19 cellular contexts compared by ENCODE assay signal in the genomic region with DNA sequence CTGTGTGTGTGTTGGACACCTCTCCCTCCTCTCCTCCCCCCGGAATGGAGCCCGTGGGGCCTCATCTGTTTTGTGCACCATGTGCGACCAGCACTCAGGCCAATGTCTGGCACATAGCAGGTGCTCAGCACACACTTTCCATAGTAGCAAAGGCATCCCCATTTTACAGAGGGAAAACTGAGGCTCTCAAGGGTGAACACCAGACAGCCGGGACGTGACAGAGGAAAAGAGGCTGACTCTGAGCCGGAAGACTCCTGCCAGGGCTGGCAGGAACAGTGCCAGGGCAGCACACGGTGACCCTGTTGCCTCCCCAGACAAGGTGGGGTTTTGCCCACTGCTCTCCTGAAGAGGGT. TPM values are rescaled to one million over a fixed set of nuclear protein-coding genes. Genes with fewer than 3 reads are reported as not detected.
DNase-seq lines count a peak whose midpoint lies in the region; ATAC-seq, FAIRE-seq and TF ChIP-seq lines count a peak whose summit lies in the region.
"Had no signal": no experiment of that assay in that cellular context is flagged by ENCODE, and none has a peak within 500 bp of the region (broad histone marks: within the 10 kb centered on the region; RNA-seq: fewer than 3 reads in every experiment).

No MANE protein-coding gene starts in this region.

- peaks cover 11% of the 10 kb centered on the region for H3K4me1 Mint-ChIP-seq in endothelial cell (ENCODE audit: unreplicated experiment)
- peaks cover 6% of the 10 kb centered on the region for H3K4me1 Mint-ChIP-seq in activated CD4-positive, alpha-beta memory T cell treated with anti-CD3 and anti-CD28 coated beads, Interleukin-2, amount 10 ng/mL, durations not matched to agents 7 days and 5 days

- peak overlapping the region; percentile 83 for H3K4me3 Mint-ChIP-seq in endothelial cell (ENCODE audit: unreplicated experiment)
- no peak overlapping the region for H3K4me3 Mint-ChIP-seq in activated CD4-positive, alpha-beta memory T cell treated with anti-CD3 and anti-CD28 coated beads, Interleukin-2, amount 10 ng/mL, durations not matched to agents 7 days and 5 days

- H3K4me1 ChIP-seq in BLaER1 (peaks cover 73% of the 10 kb centered on the region), HEK293 (ENCODE audit: control insufficient read depth, insufficient read depth, low read length) (peaks cover 5% of the 10 kb centered on the region), pancreas (peaks cover 44 to 76% (median 63%) of the 10 kb centered on the region in 3 donors)

- H3K36me3 ChIP-seq in BLaER1: 0 out of 2 replicates have a peak, but pooled peaks cover 4% of the 10 kb centered on the region
- H3K36me3 ChIP-seq in HEK293 (ENCODE audit: control insufficient read depth in 2 of 2, insufficient read depth in 1 of 2, low read length in 2 of 2): peaks cover 0 to 2% of the 10 kb centered on the region in 2 experiments; a peak in 1 of 3 replicates
- no peaks in the 10 kb centered on the region for H3K36me3 ChIP-seq in pancreas
- H3K36me3 ChIP-seq: ascending aorta, thoracic aorta had no signal

- no peak for DNase-seq in endothelial cell (ENCODE audit: low spot score)
- DNase-seq in pancreas: peak in 1 of 6 donors; percentile 28
- DNase-seq in NAMALWA (ENCODE audit: low spot score): no peak
- DNase-seq in NCI-H1105 (lab: John Stamatoyannopoulos, UW): no peak
- DNase-seq in occipital lobe (lab: John Stamatoyannopoulos, UW): no peak
- DNase-seq in activated CD4-positive, alpha-beta memory T cell treated with anti-CD3 and anti-CD28 coated beads, Interleukin-2, amount 10 ng/mL, durations not matched to agents 7 days and 5 days: no peak
- DNase-seq: effector memory CD4-positive, alpha-beta T cell; NCI-H1048; NCI-H2107; NCI-H510A treated with DMSO at 0.1 percent for 48 hours; retina; T-helper 1 cell had no signal

- peaks cover 25% of the 10 kb centered on the region for H4K20me1 ChIP-seq in BLaER1

- CTCF ChIA-PET in HEK293 (lab: Yijun Ruan, JAX): interaction anchor here (1.1 to 3.9 kb wide), 2 partner anchors 17 to 203 kb away, joined by 5 to 19 read pairs; no protein-coding TSS in a partner anchor
- CTCF ChIA-PET in activated CD4-positive, alpha-beta memory T cell treated with anti-CD3 and anti-CD28 coated beads, Interleukin-2, amount 10 ng/mL, durations not matched to agents 7 days and 5 days (lab: Charles Lee): interaction anchor here (0.9 kb wide), 1 partner anchor 17 kb away, joined by 3 read pairs; no protein-coding TSS in a partner anchor

- H3K9me3 ChIP-seq in BLaER1 (no peaks in the 10 kb centered on the region), HEK293 (ENCODE audit: control insufficient read depth, insufficient read depth, low read depth, low read length) (no peaks in the 10 kb centered on the region), pancreas (no peaks in the 10 kb centered on the region)
- H3K9me3 ChIP-seq: ascending aorta, thoracic aorta had no signal

- H3K27me3 ChIP-seq in BLaER1 (no peaks in the 10 kb centered on the region), pancreas (no peaks in the 10 kb centered on the region)
- H3K27me3 ChIP-seq: ascending aorta had no signal

- POLR2A ChIA-PET in HEK293 (lab: Yijun Ruan, JAX): interaction anchor here (0.8 to 3.6 kb wide), 2 partner anchors 14 to 39 kb away, joined by 3 to 22 read pairs; no protein-coding TSS in a partner anchor
- POLR2A ChIA-PET in activated CD4-positive, alpha-beta memory T cell treated with anti-CD3 and anti-CD28 coated beads, Interleukin-2, amount 10 ng/mL, durations not matched to agents 7 days and 5 days (lab: Charles Lee): interaction anchor here (1.3 kb wide), 1 partner anchor 39 kb away, joined by 6 read pairs; no protein-coding TSS in a partner anchor

- H3K9ac ChIP-seq in BLaER1: no peak overlapping the region
- H3K9ac ChIP-seq: KMS-11 had no signal

- FAIRE-seq in pancreas (lab: Jason Lieb, UNC): no peak

- intact Hi-C loops in pancreas (cut with DNase I): no loop called here

- peaks cover 2% of the 10 kb centered on the region for H3K36me3 Mint-ChIP-seq in endothelial cell (ENCODE audit: low read depth, unreplicated experiment)
- no peaks in the 10 kb centered on the region for H3K36me3 Mint-ChIP-seq in activated CD4-positive, alpha-beta memory T cell treated with anti-CD3 and anti-CD28 coated beads, Interleukin-2, amount 10 ng/mL, durations not matched to agents 7 days and 5 days (ENCODE audit: low read depth)

- H3K27ac Mint-ChIP-seq in endothelial cell (ENCODE audit: unreplicated experiment): peak overlapping the region; percentile 61
- H3K27ac Mint-ChIP-seq in activated CD4-positive, alpha-beta memory T cell treated with anti-CD3 and anti-CD28 coated beads, Interleukin-2, amount 10 ng/mL, durations not matched to agents 7 days and 5 days: no peak overlapping the region

- peak overlapping the region; percentile 28; the same call in 1 of the 2 replicates for H3K4me2 ChIP-seq in BLaER1
- H3K4me2 ChIP-seq: KMS-11 had no signal

- H3K27ac ChIP-seq in BLaER1: no peak overlapping the region
- H3K27ac ChIP-seq in HEK293 (ENCODE audit: extremely low read depth, low read depth, low read length): no peak overlapping the region
- H3K27ac ChIP-seq in pancreas: peak overlapping the region; percentile 80 to 95 (median 88)
- H3K27ac ChIP-seq: KMS-11, thoracic aorta had no signal

- 58 to 60% methylated on average over 6 to 7 of the region's 7 CpGs for WGBS in pancreas, 2 donors

- H3K27me3 Mint-ChIP-seq in endothelial cell (ENCODE audit: unreplicated experiment): peaks cover 21% of the 10 kb centered on the region
- H3K27me3 Mint-ChIP-seq in activated CD4-positive, alpha-beta memory T cell treated with anti-CD3 and anti-CD28 coated beads, Interleukin-2, amount 10 ng/mL, durations not matched to agents 7 days and 5 days: peaks cover 11% of the 10 kb centered on the region

- TF ChIP-seq CTCF in HEK293 (tag by site-specific recombination; IDR thresholded peaks at IDR 0.05) (no peak), endothelial cell (IDR thresholded peaks at IDR 0.05; ENCODE audit: unreplicated experiment) (no peak), pancreas (IDR thresholded peaks at IDR 0.05) (no peak)

- H3K4me3 ChIP-seq in BLaER1 (no peak overlapping the region), HEK293 (ENCODE audit: low read depth, low read length) (no peak overlapping the region), pancreas (no peak overlapping the region)
- H3K4me3 ChIP-seq: ascending aorta, thoracic aorta had no signal

- H3K9me3 Mint-ChIP-seq in endothelial cell (ENCODE audit: unreplicated experiment): no peaks in the 10 kb centered on the region
- no peaks in the 10 kb centered on the region for H3K9me3 Mint-ChIP-seq in activated CD4-positive, alpha-beta memory T cell treated with anti-CD3 and anti-CD28 coated beads, Interleukin-2, amount 10 ng/mL, durations not matched to agents 7 days and 5 days

- ATAC-seq in pancreas: no peak

TF ChIP-seq in HEK293, 187 proteins besides CTCF, POLR2A, EP300 and RAD21 (continues in another document):
- no peak for TF ChIP-seq ZNF658 (tag by site-specific recombination; IDR thresholded peaks at IDR 0.05)
- TF ChIP-seq IKZF3 (tag by site-specific recombination; IDR thresholded peaks at IDR 0.05): no peak
- no peak for TF ChIP-seq ZNF660 (tag by site-specific recombination; IDR thresholded peaks at IDR 0.05)
- TF ChIP-seq ZNF423 (tag by site-specific recombination; IDR thresholded peaks at IDR 0.05): no peak
- peak; percentile 97 for TF ChIP-seq ZNF664 (tag by site-specific recombination; IDR thresholded peaks at IDR 0.05)
- TF ChIP-seq, protein P1, sequence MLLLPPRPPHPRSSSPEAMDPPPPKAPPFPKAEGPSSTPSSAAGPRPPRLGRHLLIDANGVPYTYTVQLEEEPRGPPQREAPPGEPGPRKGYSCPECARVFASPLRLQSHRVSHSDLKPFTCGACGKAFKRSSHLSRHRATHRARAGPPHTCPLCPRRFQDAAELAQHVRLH (tag by site-specific recombination; IDR thresholded peaks at IDR 0.05): no peak
- no peak for TF ChIP-seq ZNF157 (tag by site-specific recombination; IDR thresholded peaks at IDR 0.05)

RNA-seq across cellular contexts. Expression of gene AGPAT2, which starts 1.8 kb away (rescaled TPM):
- 38.9 TPM for total RNA-seq in endothelial cell (ENCODE audit: unreplicated experiment)
- total RNA-seq in pancreas: 100 to 1,000 TPM in 1 of 6 donors, 10 to 100 TPM in 5; 57.0 to 105 (median 69.5) TPM
- polyA plus RNA-seq in pancreas: 100 to 1,000 TPM in 1 of 2 donors, 10 to 100 TPM in 1; 94.2 to 158 TPM
- 2.2 TPM for total RNA-seq in occipital lobe
- 10 to 100 TPM; 17.2 to 18.8 TPM for total RNA-seq in activated CD4-positive, alpha-beta memory T cell treated with anti-CD3 and anti-CD28 coated beads, Interleukin-2, amount 10 ng/mL, durations not matched to agents 7 days and 5 days

RNA-seq across cellular contexts. Expression of gene DIPK1B, which starts 23.3 kb away (rescaled TPM):
- 293 TPM for total RNA-seq in endothelial cell (ENCODE audit: unreplicated experiment)
- total RNA-seq in pancreas: 1 to 10 TPM; 4.3 to 7.5 (median 5.8) TPM
- 10 to 100 TPM; 13.2 to 32.3 TPM for polyA plus RNA-seq in pancreas
- total RNA-seq in occipital lobe: 25.1 TPM
- under 1 TPM; 0.15 to 0.18 TPM for total RNA-seq in activated CD4-positive, alpha-beta memory T cell treated with anti-CD3 and anti-CD28 coated beads, Interleukin-2, amount 10 ng/mL, durations not matched to agents 7 days and 5 days

RNA-seq across cellular contexts. Expression of gene EGFL7, which starts 26.4 kb away (rescaled TPM):
- 945 TPM for total RNA-seq in endothelial cell (ENCODE audit: unreplicated experiment)
- total RNA-seq in pancreas: 10 to 100 TPM in 5 of 6 donors, 1 to 10 TPM in 1; 8.6 to 21.2 (median 13.1) TPM
- 100 to 1,000 TPM; 111 to 134 TPM for polyA plus RNA-seq in pancreas
- total RNA-seq in occipital lobe: 13.7 TPM
- total RNA-seq in activated CD4-positive, alpha-beta memory T cell treated with anti-CD3 and anti-CD28 coated beads, Interleukin-2, amount 10 ng/mL, durations not matched to agents 7 days and 5 days: under 1 TPM; 0.28 to 0.30 TPM

RNA-seq across cellular contexts. Expression of gene LCN10, which starts 53.7 kb away (rescaled TPM):
- total RNA-seq in endothelial cell (ENCODE audit: unreplicated experiment): not detected
- 1 to 10 TPM in 4 of 6 donors, under 1 TPM in 2; 0.16 to 1.7 (median 1.4) TPM for total RNA-seq in pancreas
- 10 to 100 TPM; 12.4 to 54.0 TPM for polyA plus RNA-seq in pancreas
- total RNA-seq in occipital lobe: not detected
- total RNA-seq in activated CD4-positive, alpha-beta memory T cell treated with anti-CD3 and anti-CD28 coated beads, Interleukin-2, amount 10 ng/mL, durations not matched to agents 7 days and 5 days: not detected
- total RNA-seq: chondrocyte had no signal
- polyA plus RNA-seq: neural cell had no signal

RNA-seq across cellular contexts. Expression of gene LCN6, which starts 59.2 kb away (rescaled TPM):
- total RNA-seq in endothelial cell (ENCODE audit: unreplicated experiment) (not detected), pancreas (1 to 10 TPM in 4 of 6 donors, not detected in 2; 1.1 to 5.2 (median 3.2) TPM), occipital lobe (not detected)
- polyA plus RNA-seq in pancreas: 10 to 100 TPM; 13.0 to 25.6 TPM
- under 1 TPM in 1 of 2 experiments, not detected in 1; 0.40 TPM for total RNA-seq in activated CD4-positive, alpha-beta memory T cell treated with anti-CD3 and anti-CD28 coated beads, Interleukin-2, amount 10 ng/mL, durations not matched to agents 7 days and 5 days
- total RNA-seq: chondrocyte had no signal
- polyA plus RNA-seq: neural cell had no signal

Comparison
In these comparisons a context has a peak if more than half of its experiments do, and no peak if none do; other contexts are left out.
1. H3K27ac ChIP-seq: peak in pancreas (4 of 4); none in BLaER1 (single experiment) and HEK293 (single experiment).
2. RNA of gene DIPK1B, which starts 23.3 kb away (total RNA-seq): 293 TPM in endothelial cell (single experiment); 25.1 TPM in occipital lobe (single experiment), 4.3 to 7.5 TPM in pancreas and 0.15 to 0.18 TPM in activated CD4-positive, alpha-beta memory T cell treated with anti-CD3 and anti-CD28 coated beads, Interleukin-2, amount 10 ng/mL, durations not matched to agents 7 days and 5 days; every median in the first group is over 10 times any median in the second.
3. RNA of gene EGFL7, which starts 26.4 kb away (total RNA-seq): 945 TPM in endothelial cell (single experiment); 8.6 to 21.2 TPM in pancreas, 13.7 TPM in occipital lobe (single experiment) and 0.28 to 0.30 TPM in activated CD4-positive, alpha-beta memory T cell treated with anti-CD3 and anti-CD28 coated beads, Interleukin-2, amount 10 ng/mL, durations not matched to agents 7 days and 5 days; every median in the first group is over 10 times any median in the second.